Comparison of ENCODE assay signal across 26 cellular contexts in genomic region chr4:8699063-8699385, GRCh38.
"Had no signal": no experiment of that assay in that cellular context is flagged by ENCODE, and none has a peak within 500 bp of the region (broad histone marks: within the 10 kb centered on the region; RNA-seq: fewer than 3 reads in every experiment).

No MANE protein-coding gene starts in this region.

- H3K4me3 ChIP-seq: esophagus muscularis mucosa, gastroesophageal sphincter, heart left ventricle, hepatocyte, left lung, mucosa of descending colon, prostate gland, sigmoid colon, testis, tibial nerve had no signal

- DNase-seq: effector CD8-positive, alpha-beta T cell; foreskin keratinocyte; left cardiac atrium; left lung; mesenchymal stem cell; mucosa of descending colon; naive B cell; right cardiac atrium; stimulated activated CD4-positive, alpha-beta T cell treated with anti-CD3 and anti-CD28 coated beads, Interleukin-4, amount 100 ng/mL, for 4 hours; stimulated activated naive CD8-positive, alpha-beta T cell treated with anti-CD3 and anti-CD28 coated beads, Interleukin-15, Interleukin-2, amounts not matched to agents 100 U/mL and 50 U/mL, for 24 hours; substantia nigra; testis had no signal

- H3K4me1 Mint-ChIP-seq: mesothelial cell of epicardium; naive B cell; stimulated activated memory B cell treated with anti-CD40 and anti-IgM and Interleukin-4, amounts not matched to agents 10 μg/mL and 1 μg/mL and 100 μg/mL, for 72 hours had no signal

- H3K4me3 Mint-ChIP-seq: dendritic cell treated with granulocyte-macrophage colony-stimulating factor and Interleukin-4, amounts not matched to agents 40 ng/mL and 50 ng/mL, for 4 days; mesothelial cell of epicardium; naive B cell; natural killer cell treated with Interleukin-12 subunit alpha and Interleukin-12 subunit beta and Interleukin-15 and Interleukin-18, amount 100 ng/mL, for 72 hours; neural crest cell; stimulated activated memory B cell treated with anti-CD40 and anti-IgM and Interleukin-4, amounts not matched to agents 10 μg/mL and 1 μg/mL and 100 μg/mL, for 72 hours had no signal

- H3K9me3 ChIP-seq: left lung, mucosa of descending colon, prostate gland, sigmoid colon, testis had no signal

- H3K4me1 ChIP-seq: foreskin keratinocyte, gastroesophageal sphincter, heart left ventricle, left lung, prostate gland, sigmoid colon, testis, tibial nerve had no signal

- H3K27ac Mint-ChIP-seq: dendritic cell treated with granulocyte-macrophage colony-stimulating factor and Interleukin-4, amounts not matched to agents 40 ng/mL and 50 ng/mL, for 4 days; mesothelial cell of epicardium; naive B cell; natural killer cell treated with Interleukin-12 subunit alpha and Interleukin-12 subunit beta and Interleukin-15 and Interleukin-18, amount 100 ng/mL, for 72 hours; stimulated activated memory B cell treated with anti-CD40 and anti-IgM and Interleukin-4, amounts not matched to agents 10 μg/mL and 1 μg/mL and 100 μg/mL, for 72 hours had no signal

- H3K36me3 Mint-ChIP-seq: mesothelial cell of epicardium; naive B cell; natural killer cell treated with Interleukin-12 subunit alpha and Interleukin-12 subunit beta and Interleukin-15 and Interleukin-18, amount 100 ng/mL, for 72 hours; stimulated activated memory B cell treated with anti-CD40 and anti-IgM and Interleukin-4, amounts not matched to agents 10 μg/mL and 1 μg/mL and 100 μg/mL, for 72 hours had no signal

- H3K36me3 ChIP-seq: esophagus muscularis mucosa, gastroesophageal sphincter, heart left ventricle, left lung, prostate gland, sigmoid colon, tibial nerve had no signal

- FAIRE-seq: colon, endothelial cell of umbilical vein had no signal

- H3K9me3 Mint-ChIP-seq: dendritic cell treated with granulocyte-macrophage colony-stimulating factor and Interleukin-4, amounts not matched to agents 40 ng/mL and 50 ng/mL, for 4 days; natural killer cell treated with Interleukin-12 subunit alpha and Interleukin-12 subunit beta and Interleukin-15 and Interleukin-18, amount 100 ng/mL, for 72 hours; neural crest cell had no signal

- H3K27ac ChIP-seq: esophagus muscularis mucosa, foreskin keratinocyte, gastroesophageal sphincter, heart left ventricle, hepatocyte, left lung, prostate gland, sigmoid colon, testis, tibial nerve had no signal

- H3K27me3 ChIP-seq: foreskin keratinocyte, testis had no signal
